Comparison of ENCODE assay signal across 23 cellular contexts in the genomic region with DNA sequence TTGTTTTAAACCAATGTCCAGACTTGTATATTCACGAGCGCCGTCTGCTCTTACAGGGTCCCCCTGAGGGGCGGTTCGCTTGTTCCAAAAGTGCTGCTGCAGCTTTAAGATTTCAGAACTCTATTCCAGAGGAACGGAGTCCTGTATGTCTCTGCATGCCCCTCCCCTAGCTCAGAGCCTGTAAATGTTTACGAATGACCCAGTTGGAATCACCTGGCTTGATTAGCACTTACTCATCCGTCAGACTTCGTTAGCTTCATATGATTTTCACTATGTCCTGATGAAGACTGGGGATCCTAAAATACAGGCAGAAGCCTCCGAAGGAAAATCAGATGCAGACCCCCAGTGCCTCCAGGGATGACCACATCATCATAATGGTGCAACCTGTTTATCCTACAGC.
"Had no signal": no experiment of that assay in that cellular context is flagged by ENCODE, and none has a peak within 500 bp of the region (broad histone marks: within the 10 kb centered on the region; RNA-seq: fewer than 3 reads in every experiment).

No MANE protein-coding gene starts in this region.

- FAIRE-seq: endothelial cell of umbilical vein, frontal cortex, kidney, small intestine, urothelium cell line had no signal

- H3K4me2 ChIP-seq: neural progenitor cell had no signal

- ATAC-seq: heart left ventricle; left colon; left ventricle myocardium superior; natural killer cell treated with Interleukin-12 subunit alpha and Interleukin-12 subunit beta and Interleukin-15 and Interleukin-18, amount 100 ng/mL, for 72 hours had no signal

- H3K4me3 Mint-ChIP-seq: endodermal cell; natural killer cell treated with Interleukin-12 subunit alpha and Interleukin-12 subunit beta and Interleukin-15 and Interleukin-18, amount 100 ng/mL, for 72 hours; neural progenitor cell had no signal

- H3K27me3 ChIP-seq: ovary, right atrium auricular region had no signal

- H3K27ac Mint-ChIP-seq: endodermal cell; natural killer cell treated with Interleukin-12 subunit alpha and Interleukin-12 subunit beta and Interleukin-15 and Interleukin-18, amount 100 ng/mL, for 72 hours had no signal

- H3K36me3 ChIP-seq: heart left ventricle, neural progenitor cell, ovary, right atrium auricular region, stomach had no signal

- H3K27ac ChIP-seq: coronary artery, heart left ventricle, neural progenitor cell, ovary, right atrium auricular region had no signal

- DNase-seq: effector CD4-positive, alpha-beta T cell; endodermal cell; heart left ventricle; kidney; left colon; left ventricle myocardium superior; mesenchymal stem cell; midbrain; nucleus accumbens; ovary; small intestine; stimulated activated CD4-positive, alpha-beta T cell treated with anti-CD3 and anti-CD28 coated beads, Interleukin-12 subunit alpha, Interleukin-12 subunit beta, amount 100 ng/mL, for 4 hours; stimulated activated naive CD4-positive, alpha-beta T cell; stomach; trophoblast cell had no signal

- H3K4me3 ChIP-seq: coronary artery, heart left ventricle, lung, neural progenitor cell, ovary, right atrium auricular region, stomach had no signal

- H2AFZ ChIP-seq: neural progenitor cell had no signal

- H3K9me3 Mint-ChIP-seq: natural killer cell treated with Interleukin-12 subunit alpha and Interleukin-12 subunit beta and Interleukin-15 and Interleukin-18, amount 100 ng/mL, for 72 hours had no signal

- H3K9ac ChIP-seq: neural progenitor cell had no signal

- H3K9me3 ChIP-seq: ovary had no signal
